ENCODE assay signal across 1 cellular context in genomic region chr15:66842710-66843441, GRCh38.
TF ChIP-seq lines count a peak whose summit lies in the region.

No MANE protein-coding gene starts in this region.

TF ChIP-seq in HEK293, 187 proteins besides CTCF, POLR2A, EP300 and RAD21 (continued from another document):
- TF ChIP-seq PATZ1 (tag by site-specific recombination; IDR thresholded peaks at IDR 0.05) (peak; percentile 47), ZNF449 (tag by site-specific recombination; IDR thresholded peaks at IDR 0.05) (peak; percentile 52; the same call in 1 of the 2 replicates), ZBTB8A (tag by site-specific recombination; IDR thresholded peaks at IDR 0.05) (peak; percentile 79), ZNF341 (tag by site-specific recombination; IDR thresholded peaks at IDR 0.05; ENCODE audit: low read depth) (peak; percentile 15; the same call in 1 of the 2 replicates), TSHZ1 (tag by site-specific recombination; IDR thresholded peaks at IDR 0.05; ENCODE audit: borderline replicate concordance) (no peak), ZNF660 (tag by site-specific recombination; IDR thresholded peaks at IDR 0.05) (peak; percentile 74), ZFP69B (tag by site-specific recombination; IDR thresholded peaks at IDR 0.05) (peak; percentile 65; the same call in 1 of the 2 replicates), ZNF2 (tag by site-specific recombination; IDR thresholded peaks at IDR 0.05) (0 out of 2 replicates have a peak, but pooled peaks have one; percentile 21), ZNF48 (tag by site-specific recombination; IDR thresholded peaks at IDR 0.05) (no peak), ZNF629 (tag by site-specific recombination; IDR thresholded peaks at IDR 0.05) (0 out of 2 replicates have a peak, but pooled peaks have one; percentile 11), ZBTB26 (tag by site-specific recombination; optimal IDR thresholded peaks at IDR 0.05) (peak; percentile 40), SP7 (tag by site-specific recombination; IDR thresholded peaks at IDR 0.05) (peak; percentile 74), ZNF335 (tag by site-specific recombination; conservative IDR thresholded peaks at IDR 0.05) (peak; percentile 46), BCL11A (tag by site-specific recombination; IDR thresholded peaks at IDR 0.05; ENCODE audit: low read depth) (peak; percentile 90), MEIS1 (CRISPR knock-in tag; IDR thresholded peaks at IDR 0.05; ENCODE audit: borderline replicate concordance) (no peak), ZNF398 (tag by site-specific recombination; IDR thresholded peaks at IDR 0.05) (peak; percentile 10; the same call in 1 of the 2 replicates)
TF ChIP-seq in HEK293: peak in this region for 31.
